ENCODE assay signal across 9 cellular contexts in genomic region chr10:47775361-47776231, GRCh38. TPM values are rescaled to one million over a fixed set of nuclear protein-coding genes. Genes with fewer than 3 reads are reported as not detected.
A peak's percentile ranks its signal among the peaks of the same experiment; 100 is the strongest.
DNase-seq lines count a peak whose midpoint lies in the region; ATAC-seq, FAIRE-seq and TF ChIP-seq lines count a peak whose summit lies in the region.
"Not testable (repeated sequence)": the region's sequence is repeated elsewhere in the genome, so short reads cannot be mapped to it uniquely, and the experiment has no call there.
"Had no signal": no experiment of that assay in that cellular context is flagged by ENCODE, and none has a peak within 500 bp of the region (broad histone marks: within the 10 kb centered on the region; RNA-seq: fewer than 3 reads in every experiment).

No MANE protein-coding gene starts in this region.

- H3K4me1 Mint-ChIP-seq in stimulated activated effector memory CD8-positive, alpha-beta T cell treated with anti-CD3 and anti-CD28 coated beads, Interleukin-12 subunit alpha, Interleukin-12 subunit beta, amount 100 ng/mL, for 72 hours = not testable (repeated sequence)

- H3K4me1 ChIP-seq in SJCRH30 = not testable (repeated sequence)

- FAIRE-seq in D721Med (lab: Jason Lieb, UNC) = not testable (repeated sequence)

- not testable (repeated sequence) for H3K27ac ChIP-seq in SJCRH30

- H3K36me3 Mint-ChIP-seq in stimulated activated effector memory CD8-positive, alpha-beta T cell treated with anti-CD3 and anti-CD28 coated beads, Interleukin-12 subunit alpha, Interleukin-12 subunit beta, amount 100 ng/mL, for 72 hours = not testable (repeated sequence)

- peak; percentile 53 for ATAC-seq in stimulated activated effector memory CD8-positive, alpha-beta T cell treated with anti-CD3 and anti-CD28 coated beads, Interleukin-12 subunit alpha, Interleukin-12 subunit beta, amount 100 ng/mL, for 72 hours

- not testable (repeated sequence) for DNase-seq in D721Med (ENCODE audit: insufficient read length, low spot score); stimulated activated effector memory CD8-positive, alpha-beta T cell treated with anti-CD3 and anti-CD28 coated beads, Interleukin-12 subunit alpha, Interleukin-12 subunit beta, amount 100 ng/mL, for 72 hours (ENCODE audit: low spot score in 2 of 2)
- DNase-seq in HCEC 1CT (peak; percentile 38), NCI-H1694 (lab: John Stamatoyannopoulos, UW) (peak; percentile 65), SJCRH30 (peak; percentile 1 to 18), astrocyte of the cerebellum (ENCODE audit: low read depth) (peak; percentile 28), foreskin fibroblast (peak; percentile 57 to 70), medulla oblongata (ENCODE audit: extremely low spot score) (peak; percentile 66)

- in situ Hi-C loops in astrocyte of the cerebellum (cut with HindIII; ENCODE audit: low sequenced_read_pairs) = not testable (repeated sequence)

- not testable (repeated sequence) for H3K27me3 ChIP-seq in SJCRH30

- not testable (repeated sequence) for H3K4me3 ChIP-seq in SJCRH30; astrocyte of the cerebellum (ENCODE audit: low read depth, low read length); foreskin fibroblast (ENCODE audit: low read depth in 1 of 2, low read length in 2 of 2)

- H3K27ac Mint-ChIP-seq in stimulated activated effector memory CD8-positive, alpha-beta T cell treated with anti-CD3 and anti-CD28 coated beads, Interleukin-12 subunit alpha, Interleukin-12 subunit beta, amount 100 ng/mL, for 72 hours = not testable (repeated sequence)

- not testable (repeated sequence) for H3K4me3 Mint-ChIP-seq in stimulated activated effector memory CD8-positive, alpha-beta T cell treated with anti-CD3 and anti-CD28 coated beads, Interleukin-12 subunit alpha, Interleukin-12 subunit beta, amount 100 ng/mL, for 72 hours

- TF ChIP-seq CTCF in D721Med (IDR thresholded peaks at IDR 0.05; ENCODE audit: insufficient read depth, missing control alignments) (peak; percentile 46), astrocyte of the cerebellum (IDR thresholded peaks at IDR 0.05; ENCODE audit: low read depth, low read length, missing control alignments) (peak; percentile 41), foreskin fibroblast (IDR thresholded peaks at IDR 0.05; ENCODE audit: low read depth, low read length) (peak; percentile 53)

- H3K9me3 Mint-ChIP-seq in stimulated activated effector memory CD8-positive, alpha-beta T cell treated with anti-CD3 and anti-CD28 coated beads, Interleukin-12 subunit alpha, Interleukin-12 subunit beta, amount 100 ng/mL, for 72 hours = not testable (repeated sequence)

- not testable (repeated sequence) for H3K36me3 ChIP-seq in SJCRH30

- not testable (repeated sequence) for H3K9me3 ChIP-seq in SJCRH30 (replicated peaks)

RNA-seq across cellular contexts. Expression of gene SYT15B, which starts 12.2 kb away (rescaled TPM):
- total RNA-seq in SJCRH30 (2014; rRNA removed; shearing (Covaris generic)) = 0.06 TPM in 1 of 2 replicates, not detected in the other
- total RNA-seq: skeletal muscle tissue had no signal
